In the genomic region with DNA sequence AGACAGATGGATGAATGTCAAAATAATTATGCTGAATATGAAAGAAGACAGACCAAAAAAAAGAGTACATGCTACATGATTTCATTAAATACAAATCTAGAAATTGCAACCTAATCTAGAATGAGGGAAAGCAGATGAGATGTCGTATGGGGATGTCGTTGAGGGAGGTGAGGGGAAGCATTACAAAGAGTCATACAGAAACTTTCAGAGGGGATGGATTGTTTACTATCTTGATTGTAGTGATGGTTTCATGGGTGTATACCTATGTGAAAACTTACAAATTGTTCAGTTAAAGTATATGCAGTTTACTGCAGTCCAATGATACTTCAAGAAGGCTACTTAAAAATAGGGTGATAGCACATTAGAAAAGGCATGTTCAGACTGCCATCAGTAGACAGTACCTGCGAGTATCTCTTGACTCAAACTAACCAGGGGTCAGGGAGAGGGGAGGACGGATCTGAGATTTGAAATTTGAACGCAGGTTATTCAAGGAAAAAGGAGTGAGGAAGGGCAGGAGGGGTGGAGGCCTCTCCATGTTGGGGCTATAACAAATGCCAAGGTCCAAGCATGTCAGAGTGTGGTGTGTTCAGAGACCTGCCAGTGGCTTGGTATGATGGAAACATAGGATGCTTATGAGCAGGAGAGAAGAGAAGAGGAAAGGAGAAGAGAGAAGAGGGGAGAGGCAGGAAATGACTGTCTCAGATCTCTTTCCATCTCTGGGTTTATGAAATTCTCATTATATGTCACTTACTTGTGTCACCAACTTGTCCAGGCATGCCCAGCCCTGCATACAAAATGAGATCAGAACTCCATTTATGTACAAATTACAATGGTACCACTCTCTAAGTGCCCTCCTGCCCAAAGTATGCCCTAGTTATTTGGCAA, we compare ENCODE assay signal across 8 cellular contexts.
DNase-seq lines count a peak whose midpoint lies in the region; ATAC-seq and TF ChIP-seq lines count a peak whose summit lies in the region.

No MANE protein-coding gene starts in this region.

- no peaks in the 10 kb centered on the region for H3K9me3 Mint-ChIP-seq in CD8-positive, alpha-beta memory T cell
- H3K9me3 Mint-ChIP-seq in activated T-helper 1 cell treated with anti-CD3 and anti-CD28 coated beads, Interleukin-12 subunit alpha, Interleukin-12 subunit beta, Interleukin-2, Interleukin-4 antibody, amounts not matched to agents 30 ng/mL and 10 ng/mL and 1 ng/mL, durations not matched to agents 14 hours and 24 hours and 36 hours, result peaks cover 8% of the 10 kb centered on the region

- no peak for DNase-seq in CD8-positive, alpha-beta memory T cell
- DNase-seq in activated T-helper 1 cell treated with anti-CD3 and anti-CD28 coated beads, Interleukin-12 subunit alpha, Interleukin-12 subunit beta, Interleukin-2, Interleukin-4 antibody, amounts not matched to agents 30 ng/mL and 10 ng/mL and 1 ng/mL, durations not matched to agents 14 hours and 24 hours and 36 hours (ENCODE audit: low spot score), result no peak
- DNase-seq in dermis blood vessel endothelial cell (no peak), SKM-1 (lab: John Stamatoyannopoulos, UW; ENCODE audit: unreplicated experiment) (no peak), upper lobe of right lung (no peak), cortex of kidney (lab: John Stamatoyannopoulos, UW) (no peak)

- H3K27ac Mint-ChIP-seq in CD8-positive, alpha-beta memory T cell, result peak overlapping the region in 7 of 8 donors; percentile 1 to 92 (median 38)
- H3K27ac Mint-ChIP-seq in activated T-helper 1 cell treated with anti-CD3 and anti-CD28 coated beads, Interleukin-12 subunit alpha, Interleukin-12 subunit beta, Interleukin-2, Interleukin-4 antibody, amounts not matched to agents 30 ng/mL and 10 ng/mL and 1 ng/mL, durations not matched to agents 14 hours and 24 hours and 36 hours, result peak overlapping the region; percentile 95

- H3K27me3 ChIP-seq in CD8-positive, alpha-beta memory T cell (ENCODE audit: insufficient read depth, low read length, poor library complexity, severe bottlenecking), result no peaks in the 10 kb centered on the region
- no peaks in the 10 kb centered on the region for H3K27me3 ChIP-seq in upper lobe of right lung

- no peaks in the 10 kb centered on the region for H3K36me3 Mint-ChIP-seq in CD8-positive, alpha-beta memory T cell
- peaks cover 6% of the 10 kb centered on the region for H3K36me3 Mint-ChIP-seq in activated T-helper 1 cell treated with anti-CD3 and anti-CD28 coated beads, Interleukin-12 subunit alpha, Interleukin-12 subunit beta, Interleukin-2, Interleukin-4 antibody, amounts not matched to agents 30 ng/mL and 10 ng/mL and 1 ng/mL, durations not matched to agents 14 hours and 24 hours and 36 hours (ENCODE audit: low read depth)

- no peak overlapping the region for H3K4me3 ChIP-seq in CD8-positive, alpha-beta memory T cell (ENCODE audit: low read length)
- H3K4me3 ChIP-seq in upper lobe of right lung, result no peak overlapping the region

- peaks cover 21% of the 10 kb centered on the region for H3K4me1 ChIP-seq in CD8-positive, alpha-beta memory T cell (ENCODE audit: insufficient read depth, low read length)
- H3K4me1 ChIP-seq in upper lobe of right lung, result peaks cover 4% of the 10 kb centered on the region

- intact Hi-C loops in activated T-helper 1 cell treated with anti-CD3 and anti-CD28 coated beads, Interleukin-12 subunit alpha, Interleukin-12 subunit beta, Interleukin-2, Interleukin-4 antibody, amounts not matched to agents 30 ng/mL and 10 ng/mL and 1 ng/mL, durations not matched to agents 14 hours and 24 hours and 36 hours (cut with micrococcal nuclease), result loop anchor here (1.0 to 2.0 kb wide), 9 partner anchors 13 to 1322 kb away; a partner anchor contains a TSS
- intact Hi-C loops in upper lobe of right lung (cut with DNase I), result loop anchor here (5.0 kb wide), 1 partner anchor 458 kb away; no protein-coding TSS in a partner anchor

- no peaks in the 10 kb centered on the region for H3K36me3 ChIP-seq in CD8-positive, alpha-beta memory T cell (ENCODE audit: insufficient read depth, low read length)
- H3K36me3 ChIP-seq in upper lobe of right lung, result no peaks in the 10 kb centered on the region

- H3K4me3 Mint-ChIP-seq in CD8-positive, alpha-beta memory T cell, result peak overlapping the region in 1 of 7 donors; percentile 19
- H3K4me3 Mint-ChIP-seq in activated T-helper 1 cell treated with anti-CD3 and anti-CD28 coated beads, Interleukin-12 subunit alpha, Interleukin-12 subunit beta, Interleukin-2, Interleukin-4 antibody, amounts not matched to agents 30 ng/mL and 10 ng/mL and 1 ng/mL, durations not matched to agents 14 hours and 24 hours and 36 hours, result peak overlapping the region; percentile 59

- H3K4me1 Mint-ChIP-seq in CD8-positive, alpha-beta memory T cell, result peaks cover 24 to 50% (median 45%) of the 10 kb centered on the region in 3 donors
- H3K4me1 Mint-ChIP-seq in activated T-helper 1 cell treated with anti-CD3 and anti-CD28 coated beads, Interleukin-12 subunit alpha, Interleukin-12 subunit beta, Interleukin-2, Interleukin-4 antibody, amounts not matched to agents 30 ng/mL and 10 ng/mL and 1 ng/mL, durations not matched to agents 14 hours and 24 hours and 36 hours (ENCODE audit: low read depth), result peaks cover 51% of the 10 kb centered on the region

- POLR2A ChIA-PET in CD8-positive, alpha-beta memory T cell (lab: Charles Lee), result no interaction called here

- ATAC-seq in GM19351 (IDR thresholded peaks at IDR 0.05; ENCODE audit: unreplicated experiment) (peak; percentile 62), HG03159 (IDR thresholded peaks at IDR 0.05; ENCODE audit: unreplicated experiment) (peak; percentile 56), upper lobe of right lung (no peak)

- H3K27me3 Mint-ChIP-seq in CD8-positive, alpha-beta memory T cell, result peaks cover 0 to 3% of the 10 kb centered on the region in 2 donors
- peaks cover 2% of the 10 kb centered on the region for H3K27me3 Mint-ChIP-seq in activated T-helper 1 cell treated with anti-CD3 and anti-CD28 coated beads, Interleukin-12 subunit alpha, Interleukin-12 subunit beta, Interleukin-2, Interleukin-4 antibody, amounts not matched to agents 30 ng/mL and 10 ng/mL and 1 ng/mL, durations not matched to agents 14 hours and 24 hours and 36 hours (ENCODE audit: insufficient read depth)

- no peak for TF ChIP-seq CTCF in upper lobe of right lung (IDR thresholded peaks at IDR 0.05)

- CTCF ChIA-PET in CD8-positive, alpha-beta memory T cell (lab: Charles Lee), result interaction anchor here (0.8 to 2.8 kb wide), 5 partner anchors 9 to 461 kb away, joined by 3 to 23 read pairs (median 4); no protein-coding TSS in a partner anchor

- no peak overlapping the region for H3K27ac ChIP-seq in CD8-positive, alpha-beta memory T cell (ENCODE audit: low read depth, low read length)
- no peak overlapping the region for H3K27ac ChIP-seq in upper lobe of right lung

- H3K9me3 ChIP-seq in CD8-positive, alpha-beta memory T cell (ENCODE audit: low read length), result no peaks in the 10 kb centered on the region
- no peaks in the 10 kb centered on the region for H3K9me3 ChIP-seq in upper lobe of right lung
